25 cellular contexts compared by ENCODE assay signal in the genomic region with DNA sequence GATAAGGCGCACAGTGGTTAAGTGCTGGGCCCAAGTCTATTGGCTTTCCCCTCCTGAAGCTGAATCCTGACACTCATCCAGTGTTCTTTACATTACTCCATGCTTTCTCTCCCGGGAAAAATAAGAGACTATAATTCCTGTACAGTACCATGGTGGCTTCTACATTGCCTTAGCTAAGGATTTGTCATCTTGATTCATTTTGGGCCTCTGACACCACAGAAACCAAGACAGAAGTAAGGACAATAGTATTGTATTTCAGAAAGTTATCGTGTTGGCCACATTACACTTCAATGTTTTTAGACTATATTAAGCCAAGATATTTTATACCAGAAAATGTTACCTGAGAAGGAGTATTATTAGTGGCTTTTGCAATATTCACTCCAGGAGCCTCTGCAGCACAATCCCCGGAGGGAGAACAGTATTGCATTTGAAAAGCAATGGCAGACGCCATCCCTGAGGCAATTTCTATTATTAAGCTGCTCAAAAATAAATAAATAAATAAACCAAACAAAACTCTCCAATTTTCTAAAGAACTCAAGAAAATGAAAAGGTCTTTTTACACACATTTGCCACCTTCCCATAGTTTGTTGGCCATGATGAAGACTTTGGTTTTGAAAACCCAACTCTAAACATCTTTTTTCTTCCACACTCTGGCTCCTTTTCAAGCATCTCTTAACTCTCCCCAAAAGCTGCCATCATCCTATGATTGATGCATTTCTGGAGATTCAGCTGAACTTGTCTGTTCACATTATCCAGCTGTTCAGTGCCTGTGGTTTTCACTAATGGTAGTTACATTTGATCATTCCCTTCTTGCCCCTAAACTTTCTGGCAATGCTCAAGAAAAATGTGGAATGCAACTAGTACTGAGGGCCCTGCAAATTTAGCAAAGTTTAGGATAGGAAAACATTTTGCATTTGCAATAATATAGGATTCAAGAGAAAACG.
"Had no signal": no experiment of that assay in that cellular context is flagged by ENCODE, and none has a peak within 500 bp of the region (broad histone marks: within the 10 kb centered on the region; RNA-seq: fewer than 3 reads in every experiment).

No MANE protein-coding gene starts in this region.

- H3K9me3 ChIP-seq: adrenal gland, ascending aorta, breast epithelium, prostate gland, uterus had no signal

- H3K27me3 ChIP-seq: adrenal gland, ascending aorta, breast epithelium, tibial nerve, uterus had no signal

- H3K4me1 ChIP-seq: adrenal gland, ascending aorta, breast epithelium, prostate gland, uterus had no signal

- H3K36me3 ChIP-seq: adrenal gland, ascending aorta, breast epithelium, prostate gland, tibial nerve, uterus had no signal

- H3K27ac ChIP-seq: adrenal gland, ascending aorta, breast epithelium, epithelial cell of prostate, prostate gland, skin epidermis, tibial nerve, uterus had no signal

- ATAC-seq: activated T-cell treated with anti-CD3 and anti-CD28 coated beads, Interleukin-2, amount 50 U/mL, for 4 hours; left ventricle myocardium superior; natural killer cell; right cardiac atrium; stimulated activated effector memory CD8-positive, alpha-beta T cell treated with anti-CD3 and anti-CD28 coated beads, Interleukin-12 subunit alpha, Interleukin-12 subunit beta, amount 100 ng/mL, for 72 hours; stimulated activated naive CD8-positive, alpha-beta T cell treated with anti-CD3 and anti-CD28 coated beads, Interleukin-15, amount 100 ng/mL, for 72 hours had no signal

- DNase-seq: activated CD4-positive, alpha-beta T cell treated with anti-CD3 and anti-CD28 coated beads for 4 hours; activated CD4-positive, alpha-beta T cell treated with anti-CD3 and anti-CD28 coated beads, Interleukin-2, amount 50 U/mL, for 48 hours; activated CD4-positive, CD25-positive, alpha-beta regulatory T cell; activated CD8-positive, alpha-beta memory T cell treated with anti-CD3 and anti-CD28 coated beads, Interleukin-2, amount 50 U/mL, for 48 hours; activated naive CD4-positive, alpha-beta T cell; activated T-cell treated with anti-CD3 and anti-CD28 coated beads, Interleukin-2, amount 50 U/mL, for 4 hours; adrenal gland; cortex of kidney; hippocampal formation; kidney glomerular epithelial cell; left ventricle myocardium superior; mammary epithelial cell; natural killer cell; right cardiac atrium; stimulated activated CD4-positive, alpha-beta T cell treated with anti-CD3 and anti-CD28 coated beads, Interleukin-2, amount 100 ng/mL, for 24 hours; stimulated activated naive CD8-positive, alpha-beta T cell treated with anti-CD3 and anti-CD28 coated beads, Interleukin-15, amount 100 ng/mL, for 72 hours; T-helper 9 cell; uterus had no signal

- H3K4me3 ChIP-seq: adrenal gland, ascending aorta, breast epithelium, prostate gland, skin epidermis, tibial nerve, uterus had no signal
